Comparison of ENCODE assay signal across 24 cellular contexts in genomic region chr11:67592880-67593624, GRCh38. TPM values are rescaled to one million over a fixed set of nuclear protein-coding genes. Genes with fewer than 3 reads are reported as not detected.
DNase-seq lines count a peak whose midpoint lies in the region; ATAC-seq and TF ChIP-seq lines count a peak whose summit lies in the region.
"Had no signal": no experiment of that assay in that cellular context is flagged by ENCODE, and none has a peak within 500 bp of the region (broad histone marks: within the 10 kb centered on the region; RNA-seq: fewer than 3 reads in every experiment).

No MANE protein-coding gene starts in this region.

- H3K4me3 ChIP-seq in GM23338, result no peak overlapping the region
- H3K4me3 ChIP-seq: heart right ventricle, SK-N-MC had no signal

- H3K27ac ChIP-seq in GM23338 (ENCODE audit: low read depth), result no peak overlapping the region
- H3K27ac ChIP-seq: heart right ventricle, KMS-11, SK-N-MC had no signal

- peaks cover 2% of the 10 kb centered on the region; the same call in 1 of the 2 replicates for H4K20me1 ChIP-seq in GM23338 (replicated peaks; ENCODE audit: insufficient read depth)

- in situ Hi-C loops in ACHN (cut with HindIII; ENCODE audit: low pct_ligation_motif_present, low pct_unique_long_range_greater_than_20kb, low sequenced_read_pairs), result no loop called here

- CTCF ChIA-PET in WTC11 (lab: Charles Lee), result interaction anchor here (0.8 to 2.5 kb wide), 4 partner anchors 9 to 21 kb away, joined by 3 to 14 read pairs (median 4); partner anchors contain the start of gene GSTP1

- no peaks in the 10 kb centered on the region for H3K27me3 ChIP-seq in GM23338 (ENCODE audit: insufficient read depth)
- H3K27me3 ChIP-seq: heart right ventricle had no signal

- H3K27me3 Mint-ChIP-seq in GM23338 (ENCODE audit: insufficient read depth, low read depth, poor library complexity) (peaks cover 17% of the 10 kb centered on the region), WTC11 (ENCODE audit: low read depth) (peaks cover 5% of the 10 kb centered on the region)
- H3K27me3 Mint-ChIP-seq: naive B cell, T-helper 17 cell had no signal

- H3K9me3 Mint-ChIP-seq in GM23338 (peaks cover 14% of the 10 kb centered on the region), WTC11 (peaks cover 14% of the 10 kb centered on the region)
- H3K9me3 Mint-ChIP-seq: activated naive CD4-positive, alpha-beta T cell treated with anti-CD3 and anti-CD28 coated beads, Interleukin-2, amount 10 ng/mL, durations not matched to agents 7 days and 5 days; activated T-cell treated with anti-CD3 and anti-CD28 coated beads, Interleukin-2, amount 50 U/mL, for 72 hours had no signal

- DNase-seq in GM23338 (ENCODE audit: low spot score) (no peak), WTC11 (ENCODE audit: low spot score) (no peak), mesenteric fat pad (ENCODE audit: low spot score) (peak; percentile 67), SHP77 (lab: John Stamatoyannopoulos, UW) (no peak), ACHN (no peak)
- DNase-seq: activated CD4-positive, alpha-beta T cell treated with anti-CD3 and anti-CD28 coated beads, Interleukin-2, amount 10 ng/mL, durations not matched to agents 24 days and 14 days; activated naive CD4-positive, alpha-beta T cell treated with anti-CD3 and anti-CD28 coated beads, Interleukin-2, amount 10 ng/mL, durations not matched to agents 7 days and 5 days; activated T-cell treated with anti-CD3 and anti-CD28 coated beads, Interleukin-2, amount 50 U/mL, for 72 hours; C1 segment of cervical spinal cord; caudate nucleus; heart right ventricle; left colon; mesendoderm; naive B cell; NCI-H2227 treated with DMSO at 0.1 percent for 48 hours; NK-92 treated with Interleukin-12 subunit alpha and Interleukin-12 subunit beta, amount 100 ng/mL, for 24 hours; stimulated activated CD4-positive, alpha-beta T cell treated with anti-CD3 and anti-CD28 coated beads, Interleukin-15, amount 100 ng/mL, for 24 hours; T-helper 17 cell had no signal

- H2AFZ ChIP-seq in GM23338, result peak overlapping the region; percentile 38; the same call in 1 of the 2 replicates

- H3K27ac Mint-ChIP-seq in GM23338, result no peak overlapping the region; the same call in 1 of the 2 replicates
- H3K27ac Mint-ChIP-seq in WTC11, result no peak overlapping the region
- H3K27ac Mint-ChIP-seq: activated CD4-positive, alpha-beta T cell treated with anti-CD3 and anti-CD28 coated beads, Interleukin-2, amount 10 ng/mL, durations not matched to agents 24 days and 14 days; activated naive CD4-positive, alpha-beta T cell treated with anti-CD3 and anti-CD28 coated beads, Interleukin-2, amount 10 ng/mL, durations not matched to agents 7 days and 5 days; activated T-cell treated with anti-CD3 and anti-CD28 coated beads, Interleukin-2, amount 50 U/mL, for 72 hours; T-helper 17 cell had no signal

- peaks cover 4% of the 10 kb centered on the region for H3K4me1 ChIP-seq in GM23338 (ENCODE audit: insufficient read depth)

- no peaks in the 10 kb centered on the region for H3K79me2 ChIP-seq in GM23338 (replicated peaks; ENCODE audit: insufficient read depth)

- no peaks in the 10 kb centered on the region for H3K9me2 ChIP-seq in GM23338 (ENCODE audit: insufficient read depth)

- POLR2A ChIA-PET in WTC11 (lab: Charles Lee), result no interaction called here

- no peaks in the 10 kb centered on the region for H3K36me3 ChIP-seq in GM23338 (ENCODE audit: insufficient read depth)

- peaks cover 3% of the 10 kb centered on the region; the same call in 1 of the 2 replicates for H3F3A ChIP-seq in GM23338 (replicated peaks; ENCODE audit: low read depth)

- H3K36me3 Mint-ChIP-seq in GM23338 (ENCODE audit: low read depth) (peaks cover 11% of the 10 kb centered on the region), WTC11 (peaks cover 15% of the 10 kb centered on the region)
- H3K36me3 Mint-ChIP-seq: activated naive CD4-positive, alpha-beta T cell treated with anti-CD3 and anti-CD28 coated beads, Interleukin-2, amount 10 ng/mL, durations not matched to agents 7 days and 5 days; naive B cell had no signal

- H3K4me1 Mint-ChIP-seq in GM23338 (peaks cover 12% of the 10 kb centered on the region), WTC11 (peaks cover 14% of the 10 kb centered on the region)
- H3K4me1 Mint-ChIP-seq: activated CD4-positive, alpha-beta T cell treated with anti-CD3 and anti-CD28 coated beads, Interleukin-2, amount 10 ng/mL, durations not matched to agents 24 days and 14 days; activated naive CD4-positive, alpha-beta T cell treated with anti-CD3 and anti-CD28 coated beads, Interleukin-2, amount 10 ng/mL, durations not matched to agents 7 days and 5 days; T-helper 17 cell had no signal

- H3K4me2 ChIP-seq in GM23338, result no peak overlapping the region
- H3K4me2 ChIP-seq: KMS-11 had no signal

- ATAC-seq in GM23338 (peak; percentile 69), WTC11 (peak; percentile 53), GM21528 (IDR thresholded peaks at IDR 0.05; ENCODE audit: low FRiP score, unreplicated experiment) (no peak)
- ATAC-seq: activated T-cell treated with anti-CD3 and anti-CD28 coated beads, Interleukin-2, amount 50 U/mL, for 72 hours; heart right ventricle; left colon; T-helper 17 cell had no signal

- H3K4me3 Mint-ChIP-seq in GM23338 (no peak overlapping the region), WTC11 (no peak overlapping the region)
- H3K4me3 Mint-ChIP-seq: activated CD4-positive, alpha-beta T cell treated with anti-CD3 and anti-CD28 coated beads, Interleukin-2, amount 10 ng/mL, durations not matched to agents 24 days and 14 days; activated naive CD4-positive, alpha-beta T cell treated with anti-CD3 and anti-CD28 coated beads, Interleukin-2, amount 10 ng/mL, durations not matched to agents 7 days and 5 days; activated T-cell treated with anti-CD3 and anti-CD28 coated beads, Interleukin-2, amount 50 U/mL, for 72 hours; T-helper 17 cell had no signal

- TF ChIP-seq CTCF in GM23338 (conservative IDR thresholded peaks at IDR 0.05; ENCODE audit: low read depth in 2 of 2) (no peak), WTC11 (IDR thresholded peaks at IDR 0.05) (no peak)

TF ChIP-seq in WTC11, 78 proteins besides CTCF, POLR2A, EP300 and RAD21 (continues in another document):
- no peak for TF ChIP-seq ZBTB43 (CRISPR knock-in tag; IDR thresholded peaks at IDR 0.05)
- TF ChIP-seq ESRRA (CRISPR knock-in tag; IDR thresholded peaks at IDR 0.05; ENCODE audit: borderline replicate concordance), result no peak
- no peak for TF ChIP-seq STAT6 (CRISPR knock-in tag; conservative IDR thresholded peaks at IDR 0.05; ENCODE audit: low read depth)
- no peak for TF ChIP-seq ZNF317 (CRISPR knock-in tag; IDR thresholded peaks at IDR 0.05; ENCODE audit: borderline replicate concordance, low read depth)

RNA-seq across cellular contexts. Expression of gene GSTP1, which starts 9.4 kb away (rescaled TPM):
- 1,021 and 1,776 TPM in 2 replicates for total RNA-seq in GM23338 (2014; rRNA removed; shearing (Covaris generic))
- polyA plus RNA-seq in GM23338 (2016; fragmentation: Nextera tagmentation; extraction: Ambion mirVana), result 1,881 and 1,914 TPM in 2 replicates
- total RNA-seq in WTC11 (2021) (1,404 to 1,452 TPM (median 1,412 TPM) in 3 replicates), mesenteric fat pad (355 TPM)

RNA-seq across cellular contexts. Expression of gene NDUFV1, which starts 13.7 kb away (rescaled TPM):
- total RNA-seq in GM23338 (2014; rRNA removed; shearing (Covaris generic)), result 202 and 241 TPM in 2 replicates
- polyA plus RNA-seq in GM23338 (2016; fragmentation: Nextera tagmentation; extraction: Ambion mirVana), result 98.6 and 104 TPM in 2 replicates
- total RNA-seq in WTC11 (2021), result 201 to 231 TPM (median 213 TPM) in 3 replicates
- 147 TPM for total RNA-seq in mesenteric fat pad

RNA-seq across cellular contexts. Expression of gene NUDT8, which starts 36.7 kb away (rescaled TPM):
- 5.0 and 6.6 TPM in 2 replicates for total RNA-seq in GM23338 (2014; rRNA removed; shearing (Covaris generic))
- 15.1 and 16.4 TPM in 2 replicates for polyA plus RNA-seq in GM23338 (2016; fragmentation: Nextera tagmentation; extraction: Ambion mirVana)
- total RNA-seq in WTC11 (2021) (7.6 to 8.3 TPM (median 7.8 TPM) in 3 replicates), mesenteric fat pad (12.9 TPM)

RNA-seq across cellular contexts. Expression of gene TBX10, which starts 46.5 kb away (rescaled TPM):
- 0.10 TPM in 1 of 2 replicates, not detected in the other for total RNA-seq in GM23338 (2014; rRNA removed; shearing (Covaris generic))
- not detected in 2 replicates for polyA plus RNA-seq in GM23338 (2016; fragmentation: Nextera tagmentation; extraction: Ambion mirVana)
- total RNA-seq in WTC11 (2021), result 0.21 TPM in 1 of 3 replicates, not detected in the others
- not detected for total RNA-seq in mesenteric fat pad
- total RNA-seq: activated CD4-positive, alpha-beta T cell treated with anti-CD3 and anti-CD28 coated beads, Interleukin-2, amount 10 ng/mL, durations not matched to agents 24 days and 14 days; activated T-cell treated with anti-CD3 and anti-CD28 coated beads, Interleukin-2, amount 50 U/mL, for 72 hours; dermis microvascular lymphatic vessel endothelial cell; HT1080; osteoblast; T-helper 17 cell had no signal
- polyA plus RNA-seq: heart right ventricle had no signal

RNA-seq across cellular contexts. Expression of gene ACY3, which starts 57.5 kb away (rescaled TPM):
- 0.31 and 0.87 TPM in 2 replicates for total RNA-seq in GM23338 (2014; rRNA removed; shearing (Covaris generic))
- polyA plus RNA-seq in GM23338 (2016; fragmentation: Nextera tagmentation; extraction: Ambion mirVana), result not detected in 2 replicates
- total RNA-seq in WTC11 (2021), result 0.27 TPM in 1 of 3 replicates, not detected in the others
- total RNA-seq in mesenteric fat pad, result not detected
- total RNA-seq: activated CD4-positive, alpha-beta T cell treated with anti-CD3 and anti-CD28 coated beads, Interleukin-2, amount 10 ng/mL, durations not matched to agents 24 days and 14 days; dermis microvascular lymphatic vessel endothelial cell; heart right ventricle; HT1080 had no signal
- polyA plus RNA-seq: heart right ventricle had no signal
